In genomic region chr22:29719894-29720645, GRCh38 we compare ENCODE assay signal across 12 cellular contexts. TPM values are rescaled to one million over a fixed set of nuclear protein-coding genes. Genes with fewer than 3 reads are reported as not detected.
DNase-seq lines count a peak whose midpoint lies in the region; ATAC-seq and TF ChIP-seq lines count a peak whose summit lies in the region.
"Had no signal": no experiment of that assay in that cellular context is flagged by ENCODE, and none has a peak within 500 bp of the region (broad histone marks: within the 10 kb centered on the region; RNA-seq: fewer than 3 reads in every experiment).

Gene CABP7, plus strand, starts transcription at chr22:29720003. Its CDS starts 422 bp downstream, at chr22:29720425.

- H3K4me3 ChIP-seq in HEK293 (ENCODE audit: low read depth, low read length) (peak within 1 kb of the TSS; percentile 27), mammary epithelial cell (replicated peaks in 1 of 3; ENCODE audit: insufficient read depth in 1 of 3, low read depth in 2 of 3, low read length in 3 of 3) (peak within 1 kb of the TSS in 1 of 3 experiments; percentile 11), neural cell (ENCODE audit: low read length) (peak within 1 kb of the TSS; percentile 54)

- ATAC-seq in GM18867 (IDR thresholded peaks at IDR 0.05; ENCODE audit: unreplicated experiment) (no peak), GM18870 (IDR thresholded peaks at IDR 0.05; ENCODE audit: unreplicated experiment) (no peak)

- in situ Hi-C loops in mammary epithelial cell (cut with MboI; ENCODE audit: low sequenced_read_pairs in 2 of 2) = no loop called here

- no TSS peak for BruUV-seq in mammary epithelial cell (replicated peaks; lab: Mats Ljungman, UMichigan)

- DNase-seq in NCI-H2227 (lab: John Stamatoyannopoulos, UW; ENCODE audit: unreplicated experiment) = peak; percentile 32
- DNase-seq in NCI-H2227 treated with DMSO at 0.1 percent for 48 hours (lab: John Stamatoyannopoulos, UW) = no peak
- no peak for DNase-seq in mammary epithelial cell
- no peak for DNase-seq in NCI-H2081 (lab: John Stamatoyannopoulos, UW)
- DNase-seq: NCI-H524; stimulated activated CD4-positive, alpha-beta T cell treated with anti-CD3 and anti-CD28 coated beads, Interleukin-12 subunit alpha, Interleukin-12 subunit beta, amount 100 ng/mL, for 4 hours; stimulated activated naive CD4-positive, alpha-beta T cell treated with Interleukin-2 at 50 U/mL for 16 hours had no signal

- no peak for TF ChIP-seq RAD21 in neural cell (conservative IDR thresholded peaks at IDR 0.05)

- H3K9ac ChIP-seq in mammary epithelial cell (ENCODE audit: insufficient read depth, low read length) (no peak within 1 kb of the TSS), neural cell (ENCODE audit: low read length) (no peak within 1 kb of the TSS)

- H3K9me3 ChIP-seq in HEK293 (ENCODE audit: control insufficient read depth, insufficient read depth, low read depth, low read length) (no peaks in the 10 kb centered on the region), mammary epithelial cell (replicated peaks; ENCODE audit: insufficient read depth, low read length) (no peaks in the 10 kb centered on the region), neural cell (ENCODE audit: low read length) (no peaks in the 10 kb centered on the region)

- no peak within 1 kb of the TSS for H2AFZ ChIP-seq in mammary epithelial cell (ENCODE audit: low read depth, low read length)
- H2AFZ ChIP-seq in neural cell (ENCODE audit: low read depth, low read length) = no peak within 1 kb of the TSS

- no peak within 1 kb of the TSS for H3K27ac ChIP-seq in HEK293 (ENCODE audit: extremely low read depth, low read depth, low read length)
- H3K27ac ChIP-seq in mammary epithelial cell (ENCODE audit: insufficient read depth, low read depth, low read length) = no peak within 1 kb of the TSS
- H3K27ac ChIP-seq in neural cell (ENCODE audit: low read length) = no peak within 1 kb of the TSS

- CTCF ChIA-PET in HEK293 (lab: Yijun Ruan, JAX) = interaction anchor here (0.6 kb wide), 1 partner anchor 18 kb away, joined by 4 read pairs; no protein-coding TSS in a partner anchor
- CTCF ChIA-PET in mammary epithelial cell (lab: Charles Lee; ENCODE audit: low non-redundant PET) = no interaction called here

- TF ChIP-seq CTCF in HEK293 (tag by site-specific recombination; IDR thresholded peaks at IDR 0.05) (no peak), mammary epithelial cell (conservative IDR thresholded peaks at IDR 0.05 in 1 of 2, IDR thresholded peaks at IDR 0.05 in 1 of 2; ENCODE audit: extremely low read depth in 1 of 2, insufficient read depth in 1 of 2, low read depth in 1 of 2, low read length in 2 of 2) (no peak), neural cell (IDR thresholded peaks at IDR 0.05; ENCODE audit: poor library complexity, severe bottlenecking) (no peak)

- H3K36me3 ChIP-seq in HEK293 (ENCODE audit: control insufficient read depth in 2 of 2, insufficient read depth in 1 of 2, low read length in 2 of 2) = no peaks in the 10 kb centered on the region
- no peaks in the 10 kb centered on the region for H3K36me3 ChIP-seq in mammary epithelial cell (ENCODE audit: insufficient read depth, low read length)
- no peaks in the 10 kb centered on the region for H3K36me3 ChIP-seq in neural cell (ENCODE audit: insufficient read depth, low read length)

- no peaks in the 10 kb centered on the region for H3F3A ChIP-seq in neural cell (ENCODE audit: insufficient read depth, low read length, poor library complexity, severe bottlenecking)

- no peak for TF ChIP-seq EP300 in neural cell (conservative IDR thresholded peaks at IDR 0.05; ENCODE audit: poor library complexity, severe bottlenecking)

- H3K4me2 ChIP-seq in mammary epithelial cell (ENCODE audit: insufficient read depth, low read depth, low read length) = peak within 1 kb of the TSS; percentile 66
- H3K4me2 ChIP-seq in neural cell (ENCODE audit: low read length) = no peak within 1 kb of the TSS

- dilution Hi-C loops in mammary epithelial cell (cut with HindIII; ENCODE audit: low sequenced_read_pairs) = loop anchor here (5.0 kb wide), 1 partner anchor 97 kb away; no protein-coding TSS in a partner anchor

- H3K27me3 ChIP-seq in mammary epithelial cell (ENCODE audit: insufficient read depth, low read length) = peaks cover 12% of the 10 kb centered on the region
- H3K27me3 ChIP-seq in neural cell (ENCODE audit: insufficient read depth, low read depth, low read length) = peaks cover 44% of the 10 kb centered on the region

- H3K4me1 ChIP-seq in HEK293 (ENCODE audit: control insufficient read depth, insufficient read depth, low read length) = no peaks in the 10 kb centered on the region
- H3K4me1 ChIP-seq in mammary epithelial cell (ENCODE audit: insufficient read depth, low read length) = peaks cover 6% of the 10 kb centered on the region

- H3K9me2 ChIP-seq in neural cell (ENCODE audit: insufficient read depth, low read length) = no peaks in the 10 kb centered on the region

- POLR2A ChIA-PET in HEK293 (lab: Yijun Ruan, JAX) = no interaction called here

- WGBS in mammary epithelial cell (ENCODE audit: low coverage, missing lambda C conversion rate) = 0% methylated on average over 1 of the region's 116 CpGs

- H3K79me2 ChIP-seq in mammary epithelial cell (ENCODE audit: insufficient read depth, low read length) (no peaks in the 10 kb centered on the region), neural cell (replicated peaks; ENCODE audit: insufficient read depth, low read length) (no peaks in the 10 kb centered on the region)

- no peaks in the 10 kb centered on the region for H4K20me1 ChIP-seq in mammary epithelial cell (ENCODE audit: insufficient read depth, low read length)
- H4K20me1 ChIP-seq in neural cell (ENCODE audit: insufficient read depth) = no peaks in the 10 kb centered on the region

- intact Hi-C loops in mammary epithelial cell (cut with micrococcal nuclease) = no loop called here

TF ChIP-seq in HEK293, 187 proteins besides CTCF, POLR2A, EP300 and RAD21:
- no peak for TF ChIP-seq ZNF580 (tag by site-specific recombination; IDR thresholded peaks at IDR 0.05)
- TF ChIP-seq ZBTB26 (tag by site-specific recombination; optimal IDR thresholded peaks at IDR 0.05) = peak; percentile 16
- no peak for TF ChIP-seq IKZF3 (tag by site-specific recombination; IDR thresholded peaks at IDR 0.05)
- no peak for TF ChIP-seq ATF2 (tag by site-specific recombination; IDR thresholded peaks at IDR 0.05; ENCODE audit: low read depth)

TF ChIP-seq in neural cell, 6 proteins besides CTCF, POLR2A, EP300 and RAD21:
- TF ChIP-seq EZH2 (IDR thresholded peaks at IDR 0.05; ENCODE audit: borderline replicate concordance, insufficient read depth, low read length, poor library complexity, severe bottlenecking) (no peak), SMC3 (conservative IDR thresholded peaks at IDR 0.05; ENCODE audit: poor library complexity) (no peak), POLR2AphosphoS5 (IDR thresholded peaks at IDR 0.05) (no peak), REST (IDR thresholded peaks at IDR 0.05; ENCODE audit: borderline replicate concordance) (no peak), MXI1 (conservative IDR thresholded peaks at IDR 0.05; ENCODE audit: poor library complexity, severe bottlenecking) (no peak), TAF1 (IDR thresholded peaks at IDR 0.05; ENCODE audit: low read depth) (no peak)
TF ChIP-seq in neural cell: peak in this region for 0.

RNA-seq across cellular contexts. Expression of gene CABP7, which starts in this region (rescaled TPM):
- total RNA-seq in mammary epithelial cell = under 1 TPM in 1 of 2 donors, not detected in 1; under 0.01 TPM
- polyA plus RNA-seq in mammary epithelial cell = not detected
- polyA minus RNA-seq in mammary epithelial cell = not detected
- 0.67 and 0.90 TPM in 2 replicates for polyA plus RNA-seq in neural cell
- polyA minus RNA-seq in neural cell = 0.23 and 0.24 TPM in 2 replicates
- total RNA-seq: epithelial cell of proximal tubule had no signal
